9 cellular contexts compared by ENCODE assay signal in genomic region chr19:7928334-7928706, GRCh38. TPM values are rescaled to one million over a fixed set of nuclear protein-coding genes. Genes with fewer than 3 reads are reported as not detected.
A peak's percentile ranks its signal among the peaks of the same experiment; 100 is the strongest.
DNase-seq lines count a peak whose midpoint lies in the region; TF ChIP-seq lines count a peak whose summit lies in the region.
"Had no signal": no experiment of that assay in that cellular context is flagged by ENCODE, and none has a peak within 500 bp of the region (broad histone marks: within the 10 kb centered on the region; RNA-seq: fewer than 3 reads in every experiment).

No MANE protein-coding gene starts in this region.

- no peaks in the 10 kb centered on the region for H4K20me1 ChIP-seq in osteoblast (ENCODE audit: insufficient read depth, low read length)

- H3K27me3 ChIP-seq in Caco-2 (replicated peaks; ENCODE audit: control insufficient read depth, insufficient read depth, low read length), result no peaks in the 10 kb centered on the region
- no peaks in the 10 kb centered on the region for H3K27me3 ChIP-seq in osteoblast (ENCODE audit: insufficient read depth, low read length)

- BruUV-seq in Caco-2 (replicated peaks; lab: Mats Ljungman, UMichigan), result no TSS peak

- H3K4me3 Mint-ChIP-seq in Caco-2 (ENCODE audit: unreplicated experiment), result no peak overlapping the region

- peak overlapping the region; percentile 89 for H3K27ac ChIP-seq in caudate nucleus (ENCODE audit: low read depth, low read length)
- peak overlapping the region; percentile 92 for H3K27ac ChIP-seq in osteoblast (ENCODE audit: low read depth, low read length)

- peaks cover under 1% of the 10 kb centered on the region for H3K79me2 ChIP-seq in osteoblast (ENCODE audit: insufficient read depth, low read length)

- intact Hi-C loops in Caco-2 (cut with micrococcal nuclease; ENCODE audit: unreplicated experiment), result no loop called here

- no peaks in the 10 kb centered on the region for H3K27me3 Mint-ChIP-seq in Caco-2 (ENCODE audit: insufficient read depth, unreplicated experiment)

- H3K4me2 ChIP-seq in osteoblast (ENCODE audit: insufficient read depth, low read length), result peak overlapping the region; percentile 51

- CTCF ChIA-PET in Caco-2 (lab: Charles Lee), result interaction anchor here (0.6 to 2.0 kb wide), 2 partner anchors 16 kb away, joined by 3 to 27 read pairs; partner anchors contain the start of gene TIMM44

- H3K4me3 ChIP-seq in Caco-2 (ENCODE audit: low read depth, low read length), result no peak overlapping the region
- H3K4me3 ChIP-seq in osteoblast (ENCODE audit: insufficient read depth, low read length), result peak overlapping the region; percentile 40

- H3K4me1 Mint-ChIP-seq in Caco-2 (ENCODE audit: low read depth, unreplicated experiment), result peaks cover 10% of the 10 kb centered on the region

- no peak overlapping the region for H2AFZ ChIP-seq in osteoblast (ENCODE audit: low read length)

- H3K4me1 ChIP-seq in Caco-2 (peaks cover 16% of the 10 kb centered on the region), osteoblast (ENCODE audit: insufficient read depth, low read length) (peaks cover 25% of the 10 kb centered on the region)

- no peaks in the 10 kb centered on the region for H3K9me3 Mint-ChIP-seq in Caco-2 (ENCODE audit: unreplicated experiment)

- TF ChIP-seq CTCF in Caco-2 (IDR thresholded peaks at IDR 0.05; ENCODE audit: insufficient read depth in 1 of 2, low read depth in 1 of 2, low read length in 1 of 2, severe bottlenecking in 1 of 2, unreplicated experiment in 1 of 2) (no peak), osteoblast (IDR thresholded peaks at IDR 0.05; ENCODE audit: extremely low read depth, low read depth, low read length) (no peak)

- POLR2A ChIA-PET in Caco-2 (lab: Charles Lee), result interaction anchor here (1.4 kb wide), 1 partner anchor 15 kb away, joined by 15 read pairs; the partner anchor contains the start of gene TIMM44

- H3K36me3 ChIP-seq in Caco-2 (ENCODE audit: control insufficient read depth, insufficient read depth, low read length), result peaks cover under 1% of the 10 kb centered on the region; the same call in 1 of the 2 replicates
- peaks cover 25% of the 10 kb centered on the region for H3K36me3 ChIP-seq in osteoblast (ENCODE audit: insufficient read depth, low read length)

- H3K36me3 Mint-ChIP-seq in Caco-2 (ENCODE audit: insufficient read depth, unreplicated experiment), result peaks cover 72% of the 10 kb centered on the region

- H3K27ac Mint-ChIP-seq in Caco-2 (ENCODE audit: unreplicated experiment), result peak overlapping the region; percentile 73

- no peak for DNase-seq in Caco-2
- peak in 4 of 61 donors; percentile 13 to 40 (median 17) for DNase-seq in caudate nucleus (lab: John Stamatoyannopoulos, UW)
- DNase-seq in osteoblast (ENCODE audit: insufficient read length, low spot score, missing footprints), result peak; percentile 91
- DNase-seq in kidney glomerular epithelial cell (lab: John Stamatoyannopoulos, UW), result no peak
- no peak for DNase-seq in NCI-H2227 (lab: John Stamatoyannopoulos, UW; ENCODE audit: unreplicated experiment)
- DNase-seq in GF-D8 (lab: John Stamatoyannopoulos, UW), result no peak
- DNase-seq: activated naive CD4-positive, alpha-beta T cell treated with Interleukin-2 at 50 U/mL for 16 hours; NCI-H1436 treated with DMSO at 0.1 percent for 48 hours; stimulated activated CD4-positive, alpha-beta T cell treated with anti-CD3 and anti-CD28 coated beads, Interleukin-12 subunit alpha, Interleukin-12 subunit beta, amount 100 ng/mL, for 4 hours had no signal

- H3K9me3 ChIP-seq in Caco-2, result no peaks in the 10 kb centered on the region
- H3K9me3 ChIP-seq in osteoblast (ENCODE audit: low read depth, low read length), result no peaks in the 10 kb centered on the region

RNA-seq across cellular contexts. Expression of gene CTXN1, which starts 2.4 kb away (rescaled TPM):
- total RNA-seq in Caco-2 (2022) (7.4 and 9.1 TPM in 2 replicates), osteoblast (1.5 and 2.5 TPM in 2 replicates)

RNA-seq across cellular contexts. Expression of gene SNAPC2, which starts 8.2 kb away (rescaled TPM):
- 8.8 and 10.4 TPM in 2 replicates for total RNA-seq in Caco-2 (2022)
- 16.8 and 18.5 TPM in 2 replicates for total RNA-seq in osteoblast

RNA-seq across cellular contexts. Expression of gene TGFBR3L, which starts 13.7 kb away (rescaled TPM):
- 9.8 and 10.8 TPM in 2 replicates for total RNA-seq in Caco-2 (2022)
- total RNA-seq in osteoblast, result under 0.01 TPM in 1 of 2 replicates, not detected in the other

RNA-seq across cellular contexts. Expression of gene TIMM44, which starts 15.1 kb away (rescaled TPM):
- total RNA-seq in Caco-2 (2022) (129 and 146 TPM in 2 replicates), osteoblast (52.5 and 55.4 TPM in 2 replicates)

RNA-seq across cellular contexts. Expression of gene MAP2K7, which starts 24.6 kb away (rescaled TPM):
- 37.4 and 42.6 TPM in 2 replicates for total RNA-seq in Caco-2 (2022)
- 12.4 and 14.8 TPM in 2 replicates for total RNA-seq in osteoblast

Comparison
In these comparisons a context has a peak if more than half of its experiments do, and no peak if none do; other contexts are left out.
1. RNA of gene TGFBR3L, which starts 13.7 kb away (total RNA-seq): 9.8 to 10.8 TPM in Caco-2; under 0.01 TPM in osteoblast; every median in the first group is over 10 times any median in the second.